Comparison of ENCODE assay signal across 5 cellular contexts in genomic region chr17:7780736-7781135, GRCh38.
"Had no signal": no experiment of that assay in that cellular context is flagged by ENCODE, and none has a peak within 500 bp of the region (broad histone marks: within the 10 kb centered on the region; RNA-seq: fewer than 3 reads in every experiment).

No MANE protein-coding gene starts in this region.

- H3K4me3 ChIP-seq: GM12878 had no signal

- DNase-seq: GDM1, GF-D8 had no signal

- FAIRE-seq: G401.6, GM12892 had no signal
